Comparison of ENCODE assay signal across 20 cellular contexts in the genomic region with DNA sequence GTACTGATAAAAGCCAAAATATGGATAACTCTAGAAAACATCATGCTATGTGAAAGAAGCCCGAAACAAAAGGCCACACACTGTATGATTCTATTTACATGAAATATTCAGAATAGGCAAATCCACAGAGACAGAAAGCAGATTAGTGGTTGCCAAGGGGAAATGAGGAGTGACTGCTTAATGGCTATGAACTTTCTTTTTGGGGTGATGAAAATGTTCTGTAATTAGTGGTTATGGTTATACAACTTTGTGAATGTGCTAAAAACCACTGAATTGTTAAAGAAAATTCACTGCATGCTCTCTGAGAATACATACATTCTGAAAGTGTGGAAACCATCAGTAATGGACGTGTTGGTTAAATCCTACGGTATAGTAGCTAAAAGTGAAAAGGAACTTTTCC.
"Had no signal": no experiment of that assay in that cellular context is flagged by ENCODE, and none has a peak within 500 bp of the region (broad histone marks: within the 10 kb centered on the region; RNA-seq: fewer than 3 reads in every experiment).

No MANE protein-coding gene starts in this region.

- DNase-seq: IMR-90, Karpas-422, KG1, NCI-H1092, NCI-H1436, NCI-H1694, NCI-H187 treated with DMSO at 0.1 percent for 48 hours, NCI-H2029 treated with DMSO at 0.1 percent for 48 hours, NCI-H2171 treated with DMSO at 0.1 percent for 48 hours, NCI-H345, NCI-H446 treated with DMSO at 0.1 percent for 48 hours, NCI-H524, NCI-H526 treated with DMSO at 0.1 percent for 48 hours, NCI-H748 treated with DMSO at 0.1 percent for 48 hours, Right ventricle myocardium superior, RPMI8226, SJCRH30, T-helper 1 cell had no signal

- H3K27ac ChIP-seq: SJCRH30 had no signal

- H3K27me3 ChIP-seq: SJCRH30 had no signal

- H3K4me1 ChIP-seq: SJCRH30 had no signal

- H3K4me3 ChIP-seq: SJCRH30 had no signal

- ATAC-seq: HepG2, SK-N-SH treated with all-trans-retinoic acid at 6 μM for 48 hours had no signal

- H3K36me3 ChIP-seq: SJCRH30 had no signal
